ENCODE assay signal across 8 cellular contexts in genomic region chr1:117366982-117367768, GRCh38. TPM values are rescaled to one million over a fixed set of nuclear protein-coding genes. Genes with fewer than 3 reads are reported as not detected.
DNase-seq lines count a peak whose midpoint lies in the region; ATAC-seq and TF ChIP-seq lines count a peak whose summit lies in the region.

MAN1A2 (plus strand) TSS chr1:117367449; CDS start chr1:117368184, 735 bp downstream.

- H2AFZ ChIP-seq in neural progenitor cell (replicated peaks): peak within 1 kb of the TSS; percentile 43

- WGBS in HUES64: 1% methylated on average over 84 of the region's 93 CpGs

- no peaks in the 10 kb centered on the region for H3K9me3 Mint-ChIP-seq in neural progenitor cell

- peak within 1 kb of the TSS; percentile 98 for H3K4me3 Mint-ChIP-seq in neural progenitor cell

- peak; percentile 73 for DNase-seq in DMS153 treated with DMSO at 0.1 percent for 48 hours (lab: John Stamatoyannopoulos, UW; ENCODE audit: unreplicated experiment)
- peak; percentile 66 to 75 for DNase-seq in SHP77 (lab: John Stamatoyannopoulos, UW)
- DNase-seq in activated gamma-delta T cell treated with anti-CD3 and anti-CD28 coated beads, Interleukin-2, amount 50 U/mL, for 16 hours (ENCODE audit: low read depth): peak; percentile 64
- DNase-seq in foreskin fibroblast: peak; percentile 76 to 91
- DNase-seq in neural progenitor cell (ENCODE audit: low spot score): peak; percentile 90

- H3K36me3 ChIP-seq in HUES64 (ENCODE audit: insufficient read depth, low read length) (no peaks in the 10 kb centered on the region), neural progenitor cell (no peaks in the 10 kb centered on the region), subcutaneous abdominal adipose tissue (ENCODE audit: control insufficient read depth in 5 of 5, insufficient read depth in 5 of 5, low read length in 5 of 5) (no peaks in the 10 kb centered on the region)

- TF ChIP-seq CTCF in foreskin fibroblast (IDR thresholded peaks at IDR 0.05; ENCODE audit: low read depth, low read length): no peak
- TF ChIP-seq CTCF in neural progenitor cell (IDR thresholded peaks at IDR 0.05): no peak

- peak within 1 kb of the TSS; percentile 99 for H3K27ac Mint-ChIP-seq in neural progenitor cell

- H3K9me3 ChIP-seq in HUES64 (ENCODE audit: insufficient read depth, low read depth, low read length) (no peaks in the 10 kb centered on the region), neural progenitor cell (ENCODE audit: low read depth) (no peaks in the 10 kb centered on the region), subcutaneous abdominal adipose tissue (ENCODE audit: control insufficient read depth in 5 of 5, low read length in 5 of 5) (no peaks in the 10 kb centered on the region)

- H3K4me1 ChIP-seq in HUES64 (ENCODE audit: insufficient read depth, low read length) (peaks cover 56% of the 10 kb centered on the region), neural progenitor cell (peaks cover 38% of the 10 kb centered on the region), subcutaneous abdominal adipose tissue (ENCODE audit: control insufficient read depth in 5 of 5, insufficient read depth in 5 of 5, low read length in 5 of 5) (peaks cover 2 to 72% (median 61%) of the 10 kb centered on the region in 5 donors)

- peak; percentile 66 for ATAC-seq in GM21423 (IDR thresholded peaks at IDR 0.05; ENCODE audit: unreplicated experiment)

- peaks cover 63% of the 10 kb centered on the region for H3K79me2 ChIP-seq in neural progenitor cell (ENCODE audit: low read depth)

- peaks cover 46% of the 10 kb centered on the region for H3K4me1 Mint-ChIP-seq in neural progenitor cell

- no peaks in the 10 kb centered on the region for H3K36me3 Mint-ChIP-seq in neural progenitor cell

- peaks cover 25% of the 10 kb centered on the region for H4K20me1 ChIP-seq in neural progenitor cell (ENCODE audit: low read depth)

- peak within 1 kb of the TSS; percentile 76 for H3K27ac ChIP-seq in HUES64 (ENCODE audit: low read depth, low read length)
- H3K27ac ChIP-seq in neural progenitor cell: peak within 1 kb of the TSS; percentile 93
- peak within 1 kb of the TSS; percentile 88 for H3K27ac ChIP-seq in subcutaneous abdominal adipose tissue (ENCODE audit: low read depth, low read length)

- H3K9ac ChIP-seq in HUES64 (ENCODE audit: low read depth, low read length) (peak within 1 kb of the TSS; percentile 94), neural progenitor cell (peak within 1 kb of the TSS; percentile 74), subcutaneous abdominal adipose tissue (ENCODE audit: low read length in 5 of 5) (peak within 1 kb of the TSS; percentile 89 to 99 (median 96))

- peak within 1 kb of the TSS; percentile 99 for H3K4me2 ChIP-seq in neural progenitor cell

- H3K27me3 ChIP-seq in HUES64 (ENCODE audit: insufficient read depth, low read length): peaks cover 23% of the 10 kb centered on the region
- H3K27me3 ChIP-seq in neural progenitor cell: no peaks in the 10 kb centered on the region
- no peaks in the 10 kb centered on the region for H3K27me3 ChIP-seq in subcutaneous abdominal adipose tissue (ENCODE audit: control insufficient read depth in 5 of 5, insufficient read depth in 4 of 5, low read length in 5 of 5)

- peak within 1 kb of the TSS; percentile 92 for H3K4me3 ChIP-seq in HUES64 (ENCODE audit: low read length)
- peak within 1 kb of the TSS; percentile 65 to 76 for H3K4me3 ChIP-seq in foreskin fibroblast (ENCODE audit: low read depth in 1 of 2, low read length in 2 of 2)
- peak within 1 kb of the TSS; percentile 73 for H3K4me3 ChIP-seq in neural progenitor cell
- peak within 1 kb of the TSS; percentile 88 to 90 (median 89) for H3K4me3 ChIP-seq in subcutaneous abdominal adipose tissue (ENCODE audit: low read depth in 1 of 5, low read length in 5 of 5)

- H3K27me3 Mint-ChIP-seq in neural progenitor cell (ENCODE audit: insufficient read depth, low read depth): peaks cover 2% of the 10 kb centered on the region

- H3F3A ChIP-seq in neural progenitor cell (ENCODE audit: low read depth): peaks cover 22% of the 10 kb centered on the region

RNA-seq across cellular contexts. Expression of gene MAN1A2, which starts in this region (rescaled TPM):
- polyA plus RNA-seq in HUES64 (2013, experiment 1 of 2): 10.3 TPM
- polyA plus RNA-seq in HUES64 (2013, experiment 2 of 2): 13.4 TPM
- total RNA-seq in neural progenitor cell (ENCODE audit: low replicate concordance): 20.0 and 28.6 TPM in 2 replicates

Comparison
In these comparisons a context has a peak if more than half of its experiments do, and no peak if none do; other contexts are left out.
1. Peak in every context shown above with its lines: DNase-seq, ATAC-seq, H3K4me3 ChIP-seq and H3K27ac ChIP-seq.